Comparison of ENCODE assay signal across 1 cellular context in the genomic region with DNA sequence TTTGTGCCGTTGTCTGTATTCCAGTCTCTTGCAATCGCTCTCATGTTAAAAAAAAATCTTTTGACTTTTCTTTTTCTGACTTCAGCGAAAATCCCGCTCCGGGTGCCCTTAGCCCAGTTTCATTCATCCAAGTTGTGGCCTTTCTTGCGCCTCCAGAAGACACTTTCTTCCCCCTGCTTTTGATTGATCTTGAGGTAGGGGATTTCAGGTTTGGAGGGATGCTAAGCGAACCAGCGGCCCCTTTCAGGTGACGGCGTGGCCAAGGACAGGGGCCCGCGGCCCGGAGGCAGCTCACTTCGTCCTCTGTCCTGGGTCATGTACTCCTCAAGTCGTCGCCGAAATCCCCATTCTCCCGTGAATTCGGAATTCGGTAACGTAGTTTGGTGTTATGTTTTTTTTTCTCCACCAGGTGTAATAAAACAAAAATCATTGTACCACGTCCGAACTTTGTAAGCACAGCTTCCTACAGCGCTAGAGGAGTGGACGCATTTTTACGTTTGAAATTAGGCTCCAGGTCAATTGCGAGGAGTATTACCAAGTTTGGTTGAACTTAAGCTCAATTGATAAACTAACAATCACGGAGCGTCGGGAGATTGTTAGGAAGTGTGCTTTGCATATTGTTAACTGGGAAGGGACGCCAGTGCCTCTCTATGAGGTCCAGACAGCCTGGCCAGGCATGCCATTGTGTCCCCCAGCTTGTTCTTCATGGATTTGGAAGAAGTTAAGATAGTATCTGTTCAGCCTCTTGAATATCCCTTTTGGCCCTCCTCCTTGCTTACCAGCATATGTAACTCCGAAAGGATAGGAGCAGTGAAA.
TF ChIP-seq lines count a peak whose summit lies in the region.

No MANE protein-coding gene starts in this region.

TF ChIP-seq in GM12878, 131 proteins besides CTCF, POLR2A, EP300 and RAD21:
- TF ChIP-seq NRF1 (conservative IDR thresholded peaks at IDR 0.05; ENCODE audit: low read depth, low read length) (no peak), ZBTB11 (CRISPR knock-in tag; IDR thresholded peaks at IDR 0.05) (no peak), ZNF207 (IDR thresholded peaks at IDR 0.05; ENCODE audit: borderline replicate concordance) (no peak), KDM1A (IDR thresholded peaks at IDR 0.05; ENCODE audit: borderline replicate concordance) (no peak), MXI1 (IDR thresholded peaks at IDR 0.05; ENCODE audit: low read depth, low read length) (peak; percentile 3; the same call in 1 of the 2 replicates), CREM (IDR thresholded peaks at IDR 0.05; ENCODE audit: low read depth) (no peak), SREBF1 (IDR thresholded peaks at IDR 0.05; ENCODE audit: low read length) (no peak), ZSCAN29 (IDR thresholded peaks at IDR 0.05) (no peak), YY1 (IDR thresholded peaks at IDR 0.05; ENCODE audit: low read depth, low read length) (0 out of 2 replicates have a peak, but pooled peaks have one; percentile 7), SMC3 (IDR thresholded peaks at IDR 0.05; ENCODE audit: borderline replicate concordance, low read length) (no peak), NBN (IDR thresholded peaks at IDR 0.05) (no peak), IRF3 (IDR thresholded peaks at IDR 0.05) (no peak), MEF2B (IDR thresholded peaks at IDR 0.05; ENCODE audit: partially characterized antibody, poor library complexity, severe bottlenecking) (no peak)
- TF ChIP-seq, protein P1, sequence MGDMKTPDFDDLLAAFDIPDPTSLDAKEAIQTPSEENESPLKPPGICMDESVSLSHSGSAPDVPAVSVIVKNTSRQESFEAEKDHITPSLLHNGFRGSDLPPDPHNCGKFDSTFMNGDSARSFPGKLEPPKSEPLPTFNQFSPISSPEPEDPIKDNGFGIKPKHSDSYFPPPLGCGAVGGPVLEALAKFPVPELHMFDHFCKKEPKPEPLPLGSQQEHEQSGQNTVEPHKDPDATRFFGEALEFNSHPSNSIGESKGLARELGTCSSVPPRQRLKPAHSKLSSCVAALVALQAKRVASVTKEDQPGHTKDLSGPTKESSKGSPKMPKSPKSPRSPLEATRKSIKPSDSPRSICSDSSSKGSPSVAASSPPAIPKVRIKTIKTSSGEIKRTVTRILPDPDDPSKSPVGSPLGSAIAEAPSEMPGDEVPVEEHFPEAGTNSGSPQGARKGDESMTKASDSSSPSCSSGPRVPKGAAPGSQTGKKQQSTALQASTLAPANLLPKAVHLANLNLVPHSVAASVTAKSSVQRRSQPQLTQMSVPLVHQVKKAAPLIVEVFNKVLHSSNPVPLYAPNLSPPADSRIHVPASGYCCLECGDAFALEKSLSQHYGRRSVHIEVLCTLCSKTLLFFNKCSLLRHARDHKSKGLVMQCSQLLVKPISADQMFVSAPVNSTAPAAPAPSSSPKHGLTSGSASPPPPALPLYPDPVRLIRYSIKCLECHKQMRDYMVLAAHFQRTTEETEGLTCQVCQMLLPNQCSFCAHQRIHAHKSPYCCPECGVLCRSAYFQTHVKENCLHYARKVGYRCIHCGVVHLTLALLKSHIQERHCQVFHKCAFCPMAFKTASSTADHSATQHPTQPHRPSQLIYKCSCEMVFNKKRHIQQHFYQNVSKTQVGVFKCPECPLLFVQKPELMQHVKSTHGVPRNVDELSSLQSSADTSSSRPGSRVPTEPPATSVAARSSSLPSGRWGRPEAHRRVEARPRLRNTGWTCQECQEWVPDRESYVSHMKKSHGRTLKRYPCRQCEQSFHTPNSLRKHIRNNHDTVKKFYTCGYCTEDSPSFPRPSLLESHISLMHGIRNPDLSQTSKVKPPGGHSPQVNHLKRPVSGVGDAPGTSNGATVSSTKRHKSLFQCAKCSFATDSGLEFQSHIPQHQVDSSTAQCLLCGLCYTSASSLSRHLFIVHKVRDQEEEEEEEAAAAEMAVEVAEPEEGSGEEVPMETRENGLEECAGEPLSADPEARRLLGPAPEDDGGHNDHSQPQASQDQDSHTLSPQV (IDR thresholded peaks at IDR 0.05) = no peak
- TF ChIP-seq, protein P2, sequence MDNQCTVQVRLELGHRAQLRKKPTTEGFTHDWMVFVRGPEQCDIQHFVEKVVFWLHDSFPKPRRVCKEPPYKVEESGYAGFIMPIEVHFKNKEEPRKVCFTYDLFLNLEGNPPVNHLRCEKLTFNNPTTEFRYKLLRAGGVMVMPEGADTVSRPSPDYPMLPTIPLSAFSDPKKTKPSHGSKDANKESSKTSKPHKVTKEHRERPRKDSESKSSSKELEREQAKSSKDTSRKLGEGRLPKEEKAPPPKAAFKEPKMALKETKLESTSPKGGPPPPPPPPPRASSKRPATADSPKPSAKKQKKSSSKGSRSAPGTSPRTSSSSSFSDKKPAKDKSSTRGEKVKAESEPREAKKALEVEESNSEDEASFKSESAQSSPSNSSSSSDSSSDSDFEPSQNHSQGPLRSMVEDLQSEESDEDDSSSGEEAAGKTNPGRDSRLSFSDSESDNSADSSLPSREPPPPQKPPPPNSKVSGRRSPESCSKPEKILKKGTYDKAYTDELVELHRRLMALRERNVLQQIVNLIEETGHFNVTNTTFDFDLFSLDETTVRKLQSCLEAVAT (IDR thresholded peaks at IDR 0.05) = 0 out of 2 replicates have a peak, but pooled peaks have one; percentile 53
- TF ChIP-seq, protein P3, sequence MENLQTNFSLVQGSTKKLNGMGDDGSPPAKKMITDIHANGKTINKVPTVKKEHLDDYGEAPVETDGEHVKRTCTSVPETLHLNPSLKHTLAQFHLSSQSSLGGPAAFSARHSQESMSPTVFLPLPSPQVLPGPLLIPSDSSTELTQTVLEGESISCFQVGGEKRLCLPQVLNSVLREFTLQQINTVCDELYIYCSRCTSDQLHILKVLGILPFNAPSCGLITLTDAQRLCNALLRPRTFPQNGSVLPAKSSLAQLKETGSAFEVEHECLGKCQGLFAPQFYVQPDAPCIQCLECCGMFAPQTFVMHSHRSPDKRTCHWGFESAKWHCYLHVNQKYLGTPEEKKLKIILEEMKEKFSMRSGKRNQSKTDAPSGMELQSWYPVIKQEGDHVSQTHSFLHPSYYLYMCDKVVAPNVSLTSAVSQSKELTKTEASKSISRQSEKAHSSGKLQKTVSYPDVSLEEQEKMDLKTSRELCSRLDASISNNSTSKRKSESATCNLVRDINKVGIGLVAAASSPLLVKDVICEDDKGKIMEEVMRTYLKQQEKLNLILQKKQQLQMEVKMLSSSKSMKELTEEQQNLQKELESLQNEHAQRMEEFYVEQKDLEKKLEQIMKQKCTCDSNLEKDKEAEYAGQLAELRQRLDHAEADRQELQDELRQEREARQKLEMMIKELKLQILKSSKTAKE (IDR thresholded peaks at IDR 0.05; ENCODE audit: low read depth, poor library complexity, severe bottlenecking) = peak; percentile 41
- TF ChIP-seq, protein P4, sequence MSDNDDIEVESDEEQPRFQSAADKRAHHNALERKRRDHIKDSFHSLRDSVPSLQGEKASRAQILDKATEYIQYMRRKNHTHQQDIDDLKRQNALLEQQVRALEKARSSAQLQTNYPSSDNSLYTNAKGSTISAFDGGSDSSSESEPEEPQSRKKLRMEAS (IDR thresholded peaks at IDR 0.05; ENCODE audit: low read depth, low read length) = no peak
- TF ChIP-seq, protein P5, sequence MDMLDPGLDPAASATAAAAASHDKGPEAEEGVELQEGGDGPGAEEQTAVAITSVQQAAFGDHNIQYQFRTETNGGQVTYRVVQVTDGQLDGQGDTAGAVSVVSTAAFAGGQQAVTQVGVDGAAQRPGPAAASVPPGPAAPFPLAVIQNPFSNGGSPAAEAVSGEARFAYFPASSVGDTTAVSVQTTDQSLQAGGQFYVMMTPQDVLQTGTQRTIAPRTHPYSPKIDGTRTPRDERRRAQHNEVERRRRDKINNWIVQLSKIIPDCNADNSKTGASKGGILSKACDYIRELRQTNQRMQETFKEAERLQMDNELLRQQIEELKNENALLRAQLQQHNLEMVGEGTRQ (IDR thresholded peaks at IDR 0.05; ENCODE audit: borderline replicate concordance, low read depth, low read length) = no peak
- TF ChIP-seq, protein P6, sequence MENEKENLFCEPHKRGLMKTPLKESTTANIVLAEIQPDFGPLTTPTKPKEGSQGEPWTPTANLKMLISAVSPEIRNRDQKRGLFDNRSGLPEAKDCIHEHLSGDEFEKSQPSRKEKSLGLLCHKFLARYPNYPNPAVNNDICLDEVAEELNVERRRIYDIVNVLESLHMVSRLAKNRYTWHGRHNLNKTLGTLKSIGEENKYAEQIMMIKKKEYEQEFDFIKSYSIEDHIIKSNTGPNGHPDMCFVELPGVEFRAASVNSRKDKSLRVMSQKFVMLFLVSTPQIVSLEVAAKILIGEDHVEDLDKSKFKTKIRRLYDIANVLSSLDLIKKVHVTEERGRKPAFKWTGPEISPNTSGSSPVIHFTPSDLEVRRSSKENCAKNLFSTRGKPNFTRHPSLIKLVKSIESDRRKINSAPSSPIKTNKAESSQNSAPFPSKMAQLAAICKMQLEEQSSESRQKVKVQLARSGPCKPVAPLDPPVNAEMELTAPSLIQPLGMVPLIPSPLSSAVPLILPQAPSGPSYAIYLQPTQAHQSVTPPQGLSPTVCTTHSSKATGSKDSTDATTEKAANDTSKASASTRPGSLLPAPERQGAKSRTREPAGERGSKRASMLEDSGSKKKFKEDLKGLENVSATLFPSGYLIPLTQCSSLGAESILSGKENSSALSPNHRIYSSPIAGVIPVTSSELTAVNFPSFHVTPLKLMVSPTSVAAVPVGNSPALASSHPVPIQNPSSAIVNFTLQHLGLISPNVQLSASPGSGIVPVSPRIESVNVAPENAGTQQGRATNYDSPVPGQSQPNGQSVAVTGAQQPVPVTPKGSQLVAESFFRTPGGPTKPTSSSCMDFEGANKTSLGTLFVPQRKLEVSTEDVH (IDR thresholded peaks at IDR 0.05; ENCODE audit: low read depth, partially characterized antibody) = no peak
